Comparison of ENCODE assay signal across 18 cellular contexts in the genomic region with DNA sequence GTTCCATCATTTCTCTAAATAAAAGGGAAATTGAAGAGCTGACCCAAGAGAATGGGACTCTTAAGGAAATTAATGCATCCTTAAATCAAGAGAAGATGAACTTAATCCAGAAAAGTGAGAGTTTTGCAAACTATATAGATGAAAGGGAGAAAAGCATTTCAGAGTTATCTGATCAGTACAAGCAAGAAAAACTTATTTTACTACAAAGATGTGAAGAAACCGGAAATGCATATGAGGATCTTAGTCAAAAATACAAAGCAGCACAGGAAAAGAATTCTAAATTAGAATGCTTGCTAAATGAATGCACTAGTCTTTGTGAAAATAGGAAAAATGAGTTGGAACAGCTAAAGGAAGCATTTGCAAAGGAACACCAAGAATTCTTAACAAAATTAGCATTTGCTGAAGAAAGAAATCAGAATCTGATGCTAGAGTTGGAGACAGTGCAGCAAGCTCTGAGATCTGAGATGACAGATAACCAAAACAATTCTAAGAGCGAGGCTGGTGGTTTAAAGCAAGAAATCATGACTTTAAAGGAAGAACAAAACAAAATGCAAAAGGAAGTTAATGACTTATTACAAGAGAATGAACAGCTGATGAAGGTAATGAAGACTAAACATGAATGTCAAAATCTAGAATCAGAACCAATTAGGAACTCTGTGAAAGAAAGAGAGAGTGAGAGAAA. TPM values are rescaled to one million over a fixed set of nuclear protein-coding genes. Genes with fewer than 3 reads are reported as not detected.
DNase-seq lines count a peak whose midpoint lies in the region; ATAC-seq and TF ChIP-seq lines count a peak whose summit lies in the region.
"Had no signal": no experiment of that assay in that cellular context is flagged by ENCODE, and none has a peak within 500 bp of the region (broad histone marks: within the 10 kb centered on the region; RNA-seq: fewer than 3 reads in every experiment).

No MANE protein-coding gene starts in this region.

- no peak overlapping the region for H2BK5ac ChIP-seq in H9 (ENCODE audit: insufficient read length, low read length)

- no peak overlapping the region for H2BK20ac ChIP-seq in H9 (ENCODE audit: low read depth, low read length, poor library complexity, severe bottlenecking)

- H3K23me2 ChIP-seq in H9 (ENCODE audit: insufficient read length, low read depth, low read length, poor library complexity, severe bottlenecking) = no peaks in the 10 kb centered on the region

- no peak overlapping the region for H3K4ac ChIP-seq in H9 (ENCODE audit: low read depth, low read length)

- H3K36me3 Mint-ChIP-seq in CD4-positive, alpha-beta T cell (ENCODE audit: low read depth) = peaks cover 20% of the 10 kb centered on the region
- H3K36me3 Mint-ChIP-seq in H9 (ENCODE audit: insufficient read depth in 1 of 3, low read depth in 3 of 3) = peaks cover 28 to 32% (median 30%) of the 10 kb centered on the region in 3 experiments; a peak in 6 of 7 replicates

- TF ChIP-seq CTCF in CD4-positive, alpha-beta T cell (IDR thresholded peaks at IDR 0.05) = no peak
- TF ChIP-seq CTCF in HEK293 (tag by site-specific recombination; IDR thresholded peaks at IDR 0.05) = no peak
- no peak for TF ChIP-seq CTCF in choroid plexus epithelial cell (conservative IDR thresholded peaks at IDR 0.05; ENCODE audit: low read depth, low read length)
- TF ChIP-seq CTCF in osteoblast (IDR thresholded peaks at IDR 0.05; ENCODE audit: extremely low read depth, low read depth, low read length) = no peak
- no peak for TF ChIP-seq CTCF in H9 (conservative IDR thresholded peaks at IDR 0.05)

- no peak overlapping the region for H3K18ac ChIP-seq in H9 (ENCODE audit: insufficient read length, low read depth, low read length)

- H3K9me3 ChIP-seq in CD4-positive, alpha-beta T cell (ENCODE audit: control insufficient read depth, low read length) = no peaks in the 10 kb centered on the region
- no peaks in the 10 kb centered on the region for H3K9me3 ChIP-seq in HEK293 (ENCODE audit: control insufficient read depth, insufficient read depth, low read depth, low read length)
- H3K9me3 ChIP-seq in osteoblast (ENCODE audit: low read depth, low read length) = no peaks in the 10 kb centered on the region
- H3K9me3 ChIP-seq in H9 (ENCODE audit: control insufficient read depth, low read depth, low read length) = no peaks in the 10 kb centered on the region

- H3K4me2 ChIP-seq in osteoblast (ENCODE audit: insufficient read depth, low read length) (no peak overlapping the region), H9 (ENCODE audit: insufficient read depth, insufficient read length, low read length) (no peak overlapping the region)

- H2BK120ac ChIP-seq in H9 (ENCODE audit: low read depth, low read length, poor library complexity, severe bottlenecking) = no peak overlapping the region

- H3K27me3 Mint-ChIP-seq in CD4-positive, alpha-beta T cell = no peaks in the 10 kb centered on the region
- no peaks in the 10 kb centered on the region for H3K27me3 Mint-ChIP-seq in H9 (ENCODE audit: low read depth)

- DNase-seq in CD4-positive, alpha-beta T cell = no peak
- peak; percentile 11 for DNase-seq in choroid plexus epithelial cell (ENCODE audit: low read depth)
- DNase-seq in osteoblast (ENCODE audit: insufficient read length, low spot score, missing footprints) = no peak
- DNase-seq in H9 = no peak
- DNase-seq in cortex of kidney (lab: John Stamatoyannopoulos, UW) = no peak
- DNase-seq in COLO829 (ENCODE audit: low spot score) = no peak
- DNase-seq: DMS153, GOT3, IMR-90, NCI-H1105, NCI-H146, NCI-H2029 treated with DMSO at 0.1 percent for 48 hours, NCI-H345, NCI-H524, SHP77 had no signal

- H3K27ac Mint-ChIP-seq in CD4-positive, alpha-beta T cell = no peak overlapping the region
- H3K27ac Mint-ChIP-seq in H9 = no peak overlapping the region

- intact Hi-C loops in CD4-positive, alpha-beta T cell (cut with DNase I, micrococcal nuclease) = no loop called here

- H3K4me3 ChIP-seq in HEK293 (ENCODE audit: low read depth, low read length) = no peak overlapping the region
- H3K4me3 ChIP-seq in choroid plexus epithelial cell (ENCODE audit: low read depth, low read length) = no peak overlapping the region
- H3K4me3 ChIP-seq in osteoblast (ENCODE audit: insufficient read depth, low read length) = no peak overlapping the region

- H3K27ac ChIP-seq in CD4-positive, alpha-beta T cell (ENCODE audit: low read depth, low read length) = peak overlapping the region; percentile 30
- H3K27ac ChIP-seq in HEK293 (ENCODE audit: extremely low read depth, low read depth, low read length) = no peak overlapping the region
- no peak overlapping the region for H3K27ac ChIP-seq in osteoblast (ENCODE audit: low read depth, low read length)
- H3K27ac ChIP-seq in H9 (ENCODE audit: insufficient read length, low read depth, low read length) = no peak overlapping the region
- H3K27ac ChIP-seq: C4-2B had no signal

- no peaks in the 10 kb centered on the region for H3K4me1 Mint-ChIP-seq in CD4-positive, alpha-beta T cell (ENCODE audit: low read depth)
- 0 out of 4 replicates have a peak, but pooled peaks cover 0 to 3% of the 10 kb centered on the region in 2 experiments for H3K4me1 Mint-ChIP-seq in H9

- no peak overlapping the region for H3T11ph ChIP-seq in H9 (ENCODE audit: low read length)

- H2AK5ac ChIP-seq in H9 (ENCODE audit: insufficient read length, low read length) = no peak overlapping the region

- H4K5ac ChIP-seq in H9 (ENCODE audit: insufficient read length, low read depth, low read length) = no peak overlapping the region

- no peaks in the 10 kb centered on the region for H3K27me3 ChIP-seq in CD4-positive, alpha-beta T cell (ENCODE audit: control insufficient read depth, insufficient read depth, low read length)
- no peaks in the 10 kb centered on the region for H3K27me3 ChIP-seq in osteoblast (ENCODE audit: insufficient read depth, low read length)
- H3K27me3 ChIP-seq in H9 (ENCODE audit: insufficient read depth, low read length) = no peaks in the 10 kb centered on the region

- no peak overlapping the region for H4K91ac ChIP-seq in H9 (ENCODE audit: insufficient read length, low read depth, low read length)

- H3K23ac ChIP-seq in H9 (ENCODE audit: insufficient read length, low read depth, low read length) = no peak overlapping the region

- H3K4me1 ChIP-seq in HEK293 (ENCODE audit: control insufficient read depth, insufficient read depth, low read length) = no peaks in the 10 kb centered on the region
- peaks cover 13% of the 10 kb centered on the region for H3K4me1 ChIP-seq in osteoblast (ENCODE audit: insufficient read depth, low read length)
- no peaks in the 10 kb centered on the region for H3K4me1 ChIP-seq in H9 (ENCODE audit: insufficient read depth, low read length)

- CTCF ChIA-PET in CD4-positive, alpha-beta T cell (lab: Charles Lee) = interaction anchor here (1.0 to 1.5 kb wide), 3 partner anchors 9 to 15 kb away, joined by 3 to 4 read pairs (median 3); no protein-coding TSS in a partner anchor
- CTCF ChIA-PET in HEK293 (lab: Yijun Ruan, JAX) = interaction anchor here (0.6 to 1.2 kb wide), 2 partner anchors 13 to 406 kb away, joined by 5 to 9 read pairs; no protein-coding TSS in a partner anchor

- no peak overlapping the region for H2BK15ac ChIP-seq in H9 (ENCODE audit: low read depth, low read length)

- H4K8ac ChIP-seq in H9 (replicated peaks; ENCODE audit: insufficient read length, low read depth, low read length) = no peak overlapping the region

- H4K20me1 ChIP-seq in osteoblast (ENCODE audit: insufficient read depth, low read length) (no peaks in the 10 kb centered on the region), H9 (ENCODE audit: control insufficient read depth, insufficient read depth, insufficient read length) (no peaks in the 10 kb centered on the region)

- H2BK12ac ChIP-seq in H9 (ENCODE audit: insufficient read length, low read depth, low read length) = no peak overlapping the region

- no peaks in the 10 kb centered on the region for H3K79me1 ChIP-seq in H9 (ENCODE audit: insufficient read depth, low read depth, low read length, poor library complexity, severe bottlenecking)

- WGBS in H9 (ENCODE audit: extremely low coverage, insufficient read length, low lambda C conversion rate) = no CpG with 5 or more reads among the region's 2 CpGs

- H3K79me2 ChIP-seq in osteoblast (ENCODE audit: insufficient read depth, low read length) = peaks cover 8% of the 10 kb centered on the region
- no peaks in the 10 kb centered on the region for H3K79me2 ChIP-seq in H9 (ENCODE audit: insufficient read depth, low read length)

- H3K14ac ChIP-seq in H9 (ENCODE audit: insufficient read depth, low read length) = no peak overlapping the region

- peak; percentile 53 for ATAC-seq in CD4-positive, alpha-beta T cell (ENCODE audit: poor library complexity)
- ATAC-seq: HCT116 had no signal

- H3K36me3 ChIP-seq in HEK293 (ENCODE audit: control insufficient read depth in 2 of 2, insufficient read depth in 1 of 2, low read length in 2 of 2) (peaks cover 35 to 97% of the 10 kb centered on the region in 2 experiments; a peak in 2 of 3 replicates), osteoblast (ENCODE audit: insufficient read depth, low read length) (peaks cover 16% of the 10 kb centered on the region)

- H3K4me3 Mint-ChIP-seq in CD4-positive, alpha-beta T cell = no peak overlapping the region
- H3K4me3 Mint-ChIP-seq in H9 = no peak overlapping the region

- POLR2A ChIA-PET in CD4-positive, alpha-beta T cell (lab: Charles Lee) = interaction anchor here (0.8 to 3.5 kb wide), 9 partner anchors 9 to 362 kb away, joined by 3 to 20 read pairs (median 7); a partner anchor contains a TSS
- POLR2A ChIA-PET in HEK293 (lab: Yijun Ruan, JAX) = no interaction called here

- H3K9me3 Mint-ChIP-seq in CD4-positive, alpha-beta T cell = peaks cover under 1% of the 10 kb centered on the region
- H3K9me3 Mint-ChIP-seq in H9 = no peaks in the 10 kb centered on the region

- H3K9ac ChIP-seq in H9 (ENCODE audit: extremely low read depth, insufficient read length, low read length) = no peak overlapping the region

- no peak overlapping the region for H3K56ac ChIP-seq in H9 (ENCODE audit: insufficient read length, low read depth, low read length)

- peak overlapping the region; percentile 10 for H2AFZ ChIP-seq in osteoblast (ENCODE audit: low read length)
- no peak overlapping the region for H2AFZ ChIP-seq in H9 (ENCODE audit: low read length)

TF ChIP-seq in HEK293, 187 proteins besides CTCF, POLR2A, EP300 and RAD21 (continues in another document):
- TF ChIP-seq ZNF658 (tag by site-specific recombination; IDR thresholded peaks at IDR 0.05) = no peak
- TF ChIP-seq PRDM1 (tag by site-specific recombination; IDR thresholded peaks at IDR 0.05) = 0 out of 2 replicates have a peak, but pooled peaks have one; percentile 13

RNA-seq across cellular contexts. Expression of a gene that starts 38.4 kb away (rescaled TPM):
- 1 to 10 TPM; 3.4 to 3.8 TPM for total RNA-seq in CD4-positive, alpha-beta T cell
- 8.3 and 8.5 TPM in 2 replicates for total RNA-seq in osteoblast
- total RNA-seq in H9 (2021) = 104 and 113 TPM in 2 replicates

Comparison
In these comparisons a context has a peak if more than half of its experiments do, and no peak if none do; other contexts are left out.
1. RNA of a gene that starts 38.4 kb away (total RNA-seq): 104 to 113 TPM in H9; 8.3 to 8.5 TPM in osteoblast and 3.4 to 3.8 TPM in CD4-positive, alpha-beta T cell; every median in the first group is over 10 times any median in the second.